15 cellular contexts compared by ENCODE assay signal in the genomic region with DNA sequence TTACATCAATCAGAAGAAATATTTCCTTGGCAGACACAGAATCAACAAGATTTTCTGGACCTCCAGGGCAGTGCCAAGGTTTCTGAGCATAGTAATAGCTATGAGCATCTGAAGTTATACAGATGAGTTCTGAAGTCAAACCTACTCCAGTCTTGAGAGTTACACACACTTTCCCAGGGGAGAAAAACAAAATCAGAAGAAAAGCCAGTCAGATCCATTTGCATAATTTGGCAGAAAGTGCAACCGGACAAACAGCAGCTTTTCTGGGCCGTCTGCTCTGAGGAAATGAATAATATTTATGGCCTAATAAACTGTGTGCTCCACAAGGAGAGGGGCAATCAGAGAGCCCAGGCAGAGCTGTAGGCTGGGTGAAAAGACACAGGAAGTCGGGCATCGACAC.
DNase-seq lines count a peak whose midpoint lies in the region; ATAC-seq and TF ChIP-seq lines count a peak whose summit lies in the region.
"Had no signal": no experiment of that assay in that cellular context is flagged by ENCODE, and none has a peak within 500 bp of the region (broad histone marks: within the 10 kb centered on the region; RNA-seq: fewer than 3 reads in every experiment).

No MANE protein-coding gene starts in this region.

- H3K27ac Mint-ChIP-seq in HFFc6: peak overlapping the region; percentile 85

- H3K36me3 Mint-ChIP-seq in HFFc6 (ENCODE audit: low read depth): peaks cover 86% of the 10 kb centered on the region

- H3K4me3 ChIP-seq in ascending aorta (no peak overlapping the region), muscle layer of duodenum (ENCODE audit: low read depth in 1 of 2, low read length in 2 of 2) (no peak overlapping the region), mucosa of descending colon (no peak overlapping the region)
- H3K4me3 ChIP-seq: BLaER1, SJCRH30 had no signal

- H3K27ac ChIP-seq in ascending aorta (peak overlapping the region; percentile 64 to 81), muscle layer of duodenum (ENCODE audit: low read length) (peak overlapping the region; percentile 13)
- H3K27ac ChIP-seq: BLaER1, SJCRH30 had no signal

- peaks cover 73% of the 10 kb centered on the region for H3K4me1 Mint-ChIP-seq in HFFc6 (ENCODE audit: low read depth)
- H3K4me1 Mint-ChIP-seq: H9 had no signal

- intact Hi-C loops in ascending aorta (cut with DNase I): loop anchor here (5.0 kb wide), 2 partner anchors 98 to 522 kb away; partner anchors contain the start of gene PDS5B
- intact Hi-C loops in mucosa of descending colon (cut with DNase I, micrococcal nuclease): no loop called here

- ATAC-seq in GM21447 (IDR thresholded peaks at IDR 0.05; ENCODE audit: unreplicated experiment) (no peak), mucosa of descending colon (no peak)

- H3K4me3 Mint-ChIP-seq in HFFc6: peak overlapping the region; percentile 39
- H3K4me3 Mint-ChIP-seq: H9 had no signal

- no peaks in the 10 kb centered on the region for H3K9me3 ChIP-seq in ascending aorta
- no peaks in the 10 kb centered on the region for H3K9me3 ChIP-seq in muscle layer of duodenum (ENCODE audit: control insufficient read depth in 1 of 2, low read length in 2 of 2)
- no peaks in the 10 kb centered on the region for H3K9me3 ChIP-seq in mucosa of descending colon
- H3K9me3 ChIP-seq: BLaER1, SJCRH30, spleen had no signal

- H3K36me3 ChIP-seq in ascending aorta: peaks cover 38% of the 10 kb centered on the region in 2 donors
- peaks cover 43 to 49% of the 10 kb centered on the region in 2 donors for H3K36me3 ChIP-seq in muscle layer of duodenum (ENCODE audit: control insufficient read depth in 1 of 2, insufficient read depth in 2 of 2, low read length in 2 of 2)
- H3K36me3 ChIP-seq in mucosa of descending colon (ENCODE audit: low read depth): no peaks in the 10 kb centered on the region
- H3K36me3 ChIP-seq: BLaER1 had no signal

- DNase-seq in EL: peak; percentile 26
- no peak for DNase-seq in HFFc6
- no peak for DNase-seq in ascending aorta (ENCODE audit: low spot score in 2 of 2)
- no peak for DNase-seq in GM10248 (ENCODE audit: extremely low spot score)
- no peak for DNase-seq in mucosa of descending colon
- DNase-seq in SW480 (ENCODE audit: low spot score): no peak
- DNase-seq: amniotic stem cell; NCI-H2171 treated with DMSO at 0.1 percent for 48 hours; spleen; stimulated activated naive CD4-positive, alpha-beta T cell treated with Interleukin-2 at 50 U/mL for 16 hours had no signal

- CTCF ChIA-PET in GM10248 (lab: Yijun Ruan, JAX): interaction anchor here (0.7 to 2.9 kb wide), 12 partner anchors 10 to 87 kb away, joined by 3 to 10 read pairs (median 4); no protein-coding TSS in a partner anchor

- no peak for TF ChIP-seq CTCF in HFFc6 (IDR thresholded peaks at IDR 0.05)
- TF ChIP-seq CTCF in ascending aorta (IDR thresholded peaks at IDR 0.05): no peak
- no peak for TF ChIP-seq CTCF in GM10248 (IDR thresholded peaks at IDR 0.05; ENCODE audit: control extremely low read depth, extremely low read depth, low read depth, missing control alignments)
- no peak for TF ChIP-seq CTCF in mucosa of descending colon (IDR thresholded peaks at IDR 0.05)

- no peaks in the 10 kb centered on the region for H3K9me3 Mint-ChIP-seq in HFFc6
- H3K9me3 Mint-ChIP-seq: H9 had no signal

- peaks cover 24 to 47% of the 10 kb centered on the region in 2 donors for H3K4me1 ChIP-seq in ascending aorta
- H3K4me1 ChIP-seq in muscle layer of duodenum (ENCODE audit: control insufficient read depth in 1 of 2, insufficient read depth in 2 of 2, low read length in 2 of 2): peaks cover 23 to 80% of the 10 kb centered on the region in 2 donors
- peaks cover 20% of the 10 kb centered on the region for H3K4me1 ChIP-seq in mucosa of descending colon (ENCODE audit: low read depth)
- H3K4me1 ChIP-seq: SJCRH30 had no signal

- POLR2A ChIA-PET in GM10248 (lab: Yijun Ruan, JAX): no interaction called here

- no peaks in the 10 kb centered on the region for H3K27me3 ChIP-seq in ascending aorta
- H3K27me3 ChIP-seq in muscle layer of duodenum (ENCODE audit: low read depth, low read length): no peaks in the 10 kb centered on the region
- H3K27me3 ChIP-seq: BLaER1, SJCRH30, spleen had no signal

- peaks cover 12% of the 10 kb centered on the region for H3K27me3 Mint-ChIP-seq in HFFc6 (ENCODE audit: insufficient read depth)
